Comparison of ENCODE assay signal across 8 cellular contexts in the genomic region with DNA sequence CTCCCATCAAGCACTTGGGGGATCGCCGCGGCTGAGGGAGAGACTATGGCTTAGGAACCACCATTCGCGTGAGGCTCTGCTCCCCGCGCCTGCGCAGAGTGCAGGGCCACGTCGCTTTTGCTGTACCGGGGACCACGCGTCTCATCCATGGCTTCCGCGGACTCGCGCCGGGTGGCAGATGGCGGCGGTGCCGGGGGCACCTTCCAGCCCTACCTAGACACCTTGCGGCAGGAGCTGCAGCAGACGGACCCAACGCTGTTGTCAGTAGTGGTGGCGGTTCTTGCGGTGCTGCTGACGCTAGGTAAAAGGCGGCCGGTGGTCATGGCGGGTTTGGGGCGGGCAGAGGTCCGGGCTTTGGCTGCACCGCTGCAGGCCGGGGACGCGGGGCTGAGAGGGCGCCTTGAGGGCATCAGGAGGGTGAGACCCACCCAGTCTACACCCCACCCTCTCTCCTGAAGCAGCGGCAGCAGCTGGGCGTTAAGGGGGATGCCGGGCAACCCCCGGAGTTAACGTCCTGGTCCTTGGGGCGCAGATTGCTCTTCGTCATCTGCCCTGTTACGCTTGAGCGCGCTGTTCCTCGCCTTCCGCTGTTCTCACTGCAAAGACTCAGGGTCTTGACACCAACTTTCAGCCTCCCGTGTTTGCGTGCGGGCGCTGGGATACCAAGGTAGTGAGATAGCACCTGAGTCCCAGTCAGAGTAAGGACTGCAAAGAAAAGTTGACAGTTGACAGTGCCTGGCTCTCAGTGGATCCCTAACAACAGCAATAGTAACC. TPM values are rescaled to one million over a fixed set of nuclear protein-coding genes. Genes with fewer than 3 reads are reported as not detected.
A peak's percentile ranks its signal among the peaks of the same experiment; 100 is the strongest.
DNase-seq lines count a peak whose midpoint lies in the region; ATAC-seq, FAIRE-seq and TF ChIP-seq lines count a peak whose summit lies in the region.

A gene with protein sequence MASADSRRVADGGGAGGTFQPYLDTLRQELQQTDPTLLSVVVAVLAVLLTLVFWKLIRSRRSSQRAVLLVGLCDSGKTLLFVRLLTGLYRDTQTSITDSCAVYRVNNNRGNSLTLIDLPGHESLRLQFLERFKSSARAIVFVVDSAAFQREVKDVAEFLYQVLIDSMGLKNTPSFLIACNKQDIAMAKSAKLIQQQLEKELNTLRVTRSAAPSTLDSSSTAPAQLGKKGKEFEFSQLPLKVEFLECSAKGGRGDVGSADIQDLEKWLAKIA (plus strand): TSS at position 114 of the 774 bp plus-strand sequence. CDS start 34 bp downstream, at position 148.

- no peak for TF ChIP-seq CTCF in cardiac muscle cell (IDR thresholded peaks at IDR 0.05; ENCODE audit: low read depth, low read length)
- no peak for TF ChIP-seq CTCF in parathyroid adenoma (IDR thresholded peaks at IDR 0.05)
- no peak for TF ChIP-seq CTCF in tibial artery (IDR thresholded peaks at IDR 0.05)

- peak; percentile 99 for FAIRE-seq in GM12891 (lab: Jason Lieb, UNC)

- DNase-seq in GM12891 (ENCODE audit: insufficient read length, low spot score) = peak; percentile 89
- DNase-seq in NCI-H1417 treated with DMSO at 0.1 percent for 48 hours (lab: John Stamatoyannopoulos, UW) = peak; percentile 58
- peak; percentile 86 to 93 for DNase-seq in SW 1271 (lab: John Stamatoyannopoulos, UW)
- DNase-seq in activated naive CD8-positive, alpha-beta T cell treated with anti-CD3 and anti-CD28 coated beads, Interleukin-2, amount 50 U/mL, for 16 hours (ENCODE audit: low read depth, low spot score) = peak; percentile 92
- DNase-seq in cardiac muscle cell (ENCODE audit: low read depth in 1 of 2, low spot score in 1 of 2) = peak; percentile 95 to 97
- DNase-seq in tibial artery = peak; percentile 95

- no peaks in the 10 kb centered on the region for H3K79me2 ChIP-seq in parathyroid adenoma

- H3K4me1 ChIP-seq in cardiac muscle cell (ENCODE audit: low read depth) (peaks cover 3% of the 10 kb centered on the region), parathyroid adenoma (peaks cover 5% of the 10 kb centered on the region), tibial artery (peaks cover 0 to 11% (median 5%) of the 10 kb centered on the region in 4 donors)

- H2AFZ ChIP-seq in parathyroid adenoma = peak within 1 kb of the TSS; percentile 96

- H3K4me3 ChIP-seq in cardiac muscle cell (peak within 1 kb of the TSS; percentile 96), parathyroid adenoma (ENCODE audit: low read depth, low read length) (peak within 1 kb of the TSS; percentile 79), tibial artery (peak within 1 kb of the TSS; percentile 81 to 91)

- H3K27ac ChIP-seq in cardiac muscle cell (no peak within 1 kb of the TSS), parathyroid adenoma (peak within 1 kb of the TSS; percentile 66), tibial artery (peak within 1 kb of the TSS; percentile 55 to 63)

- peaks cover 9% of the 10 kb centered on the region for H3K36me3 ChIP-seq in cardiac muscle cell
- no peaks in the 10 kb centered on the region for H3K36me3 ChIP-seq in parathyroid adenoma (ENCODE audit: control insufficient read depth, insufficient read depth, low read length)
- peaks cover 0 to 22% (median 2%) of the 10 kb centered on the region in 3 donors for H3K36me3 ChIP-seq in tibial artery

- H3K9me3 ChIP-seq in cardiac muscle cell (ENCODE audit: low read depth) = no peaks in the 10 kb centered on the region
- no peaks in the 10 kb centered on the region for H3K9me3 ChIP-seq in parathyroid adenoma (ENCODE audit: control insufficient read depth, low read length)
- H3K9me3 ChIP-seq in tibial artery = no peaks in the 10 kb centered on the region

- intact Hi-C loops in tibial artery (cut with DNase I; ENCODE audit: low total_unique reads) = loop anchor here (5.0 kb wide), 1 partner anchor 229 kb away; no protein-coding TSS in a partner anchor

- H3K4me2 ChIP-seq in parathyroid adenoma (ENCODE audit: low read length) = peak within 1 kb of the TSS; percentile 60

- peak; percentile 96 for TF ChIP-seq POLR2A in GM12891 (IDR thresholded peaks at IDR 0.05; ENCODE audit: low read depth, low read length)

- ATAC-seq in HG02798 (IDR thresholded peaks at IDR 0.05; ENCODE audit: poor library complexity, unreplicated experiment) = peak; percentile 99

- H3K9ac ChIP-seq in parathyroid adenoma = no peak within 1 kb of the TSS

- H3K27me3 ChIP-seq in cardiac muscle cell (peaks cover 15% of the 10 kb centered on the region), parathyroid adenoma (ENCODE audit: control insufficient read depth, insufficient read depth, low read length) (no peaks in the 10 kb centered on the region), tibial artery (no peaks in the 10 kb centered on the region)

TF ChIP-seq in GM12891, 5 proteins besides CTCF, POLR2A, EP300 and RAD21:
- TF ChIP-seq TAF1 (IDR thresholded peaks at IDR 0.05; ENCODE audit: low read depth, low read length) (peak; percentile 80), PAX5 (IDR thresholded peaks at IDR 0.05; ENCODE audit: insufficient read depth, low read length, severe bottlenecking) (no peak), SPI1 (IDR thresholded peaks at IDR 0.05; ENCODE audit: low read depth, low read length) (no peak), POLR2AphosphoS5 (IDR thresholded peaks at IDR 0.05; ENCODE audit: low read depth, low read length) (peak; percentile 89), POU2F2 (IDR thresholded peaks at IDR 0.05; ENCODE audit: low read depth, low read length) (peak; percentile 63; the same call in 1 of the 2 replicates)

RNA-seq across cellular contexts. Expression of the gene that starts here (rescaled TPM):
- polyA plus RNA-seq in GM12891 (2012; ENCODE audit: low read depth, missing spikeins) = 24.3 TPM
- 19.0 and 29.2 TPM in 2 replicates for total RNA-seq in cardiac muscle cell
- 30.6 and 40.9 TPM in 2 replicates for polyA plus RNA-seq in cardiac muscle cell
